ENCODE assay signal across 27 cellular contexts in genomic region chr4:44713125-44713524, GRCh38.
"Had no signal": no experiment of that assay in that cellular context is flagged by ENCODE, and none has a peak within 500 bp of the region (broad histone marks: within the 10 kb centered on the region; RNA-seq: fewer than 3 reads in every experiment).

No MANE protein-coding gene starts in this region.

- H3K9me3 Mint-ChIP-seq: dendritic cell treated with granulocyte-macrophage colony-stimulating factor and Interleukin-4, amounts not matched to agents 40 ng/mL and 50 ng/mL, for 4 days; effector memory CD8-positive, alpha-beta T cell; endodermal cell; mesothelial cell of epicardium; naive B cell; naive thymus-derived CD8-positive, alpha-beta T cell had no signal

- H3K27ac ChIP-seq: epithelial cell of prostate, esophagus squamous epithelium, gastrocnemius medialis, heart right ventricle, left lung, lower lobe of right lung had no signal

- H3K4me3 Mint-ChIP-seq: dendritic cell treated with granulocyte-macrophage colony-stimulating factor and Interleukin-4, amounts not matched to agents 40 ng/mL and 50 ng/mL, for 4 days; effector memory CD8-positive, alpha-beta T cell; endodermal cell; mesothelial cell of epicardium; naive B cell; naive thymus-derived CD8-positive, alpha-beta T cell had no signal

- FAIRE-seq: endometrium, islet of Langerhans, keratinocyte had no signal

- H3K36me3 ChIP-seq: gastrocnemius medialis, left lung had no signal

- H3K4me1 ChIP-seq: esophagus squamous epithelium, gastrocnemius medialis, left lung, lower lobe of right lung had no signal

- ATAC-seq: effector memory CD8-positive, alpha-beta T cell; esophagus mucosa; gastrocnemius medialis; heart right ventricle; left cardiac atrium; left lung; left ventricle myocardium superior; lower lobe of right lung; mucosa of descending colon; naive thymus-derived CD8-positive, alpha-beta T cell had no signal

- H3K4me3 ChIP-seq: esophagus squamous epithelium, gastrocnemius medialis, heart right ventricle, left lung, lower lobe of right lung, mucosa of descending colon had no signal

- DNase-seq: cortex of kidney; effector CD8-positive, alpha-beta T cell; effector memory CD8-positive, alpha-beta T cell; endodermal cell; esophagus squamous epithelium; foreskin fibroblast; foreskin melanocyte; gastrocnemius medialis; glutamatergic neuron; head of caudate nucleus; heart right ventricle; hippocampal formation; left cardiac atrium; left lung; left ventricle myocardium superior; lower lobe of right lung; mesenchymal stem cell; mucosa of descending colon; naive B cell; naive thymus-derived CD8-positive, alpha-beta T cell had no signal

- H3K9me3 ChIP-seq: esophagus squamous epithelium, gastrocnemius medialis, heart right ventricle, left lung, lower lobe of right lung, mucosa of descending colon had no signal

- H3K27me3 Mint-ChIP-seq: dendritic cell treated with granulocyte-macrophage colony-stimulating factor and Interleukin-4, amounts not matched to agents 40 ng/mL and 50 ng/mL, for 4 days; effector memory CD8-positive, alpha-beta T cell; naive B cell; naive thymus-derived CD8-positive, alpha-beta T cell had no signal

- H3K27me3 ChIP-seq: esophagus squamous epithelium, gastrocnemius medialis, heart right ventricle, left lung had no signal

- H3K27ac Mint-ChIP-seq: dendritic cell treated with granulocyte-macrophage colony-stimulating factor and Interleukin-4, amounts not matched to agents 40 ng/mL and 50 ng/mL, for 4 days; effector memory CD8-positive, alpha-beta T cell; endodermal cell; mesothelial cell of epicardium; naive B cell had no signal
